2 cellular contexts compared by ENCODE assay signal in the genomic region with DNA sequence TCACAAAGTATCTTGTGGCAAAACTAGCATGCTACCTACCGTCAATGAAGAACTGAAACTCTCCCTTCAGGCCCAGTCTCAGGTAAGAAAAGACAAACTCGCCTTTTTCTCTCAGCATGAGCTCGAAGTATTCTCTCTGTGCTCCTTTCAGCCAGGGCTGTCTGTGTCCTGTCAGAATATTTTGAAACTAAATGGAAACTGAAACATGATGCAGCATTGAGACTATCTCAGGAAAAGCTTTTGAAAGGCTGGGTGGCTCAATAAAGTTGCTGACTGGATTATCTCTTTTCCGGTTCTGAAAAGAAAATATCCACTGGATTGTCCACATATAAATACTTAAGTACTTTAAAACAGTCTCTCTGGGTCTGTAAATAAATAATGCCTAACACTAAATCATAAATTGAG.
TF ChIP-seq lines count a peak whose summit lies in the region.

No MANE protein-coding gene starts in this region.

TF ChIP-seq in HCT116, 20 proteins besides CTCF, POLR2A, EP300 and RAD21:
- TF ChIP-seq SIN3A (IDR thresholded peaks at IDR 0.05; ENCODE audit: low read depth), result no peak
- TF ChIP-seq, protein P1, sequence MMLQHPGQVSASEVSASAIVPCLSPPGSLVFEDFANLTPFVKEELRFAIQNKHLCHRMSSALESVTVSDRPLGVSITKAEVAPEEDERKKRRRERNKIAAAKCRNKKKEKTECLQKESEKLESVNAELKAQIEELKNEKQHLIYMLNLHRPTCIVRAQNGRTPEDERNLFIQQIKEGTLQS (IDR thresholded peaks at IDR 0.05), result no peak
- TF ChIP-seq SRF (IDR thresholded peaks at IDR 0.05; ENCODE audit: low read depth), result no peak
- no peak for TF ChIP-seq SP1 (IDR thresholded peaks at IDR 0.05; ENCODE audit: low read depth)
- no peak for TF ChIP-seq MAX (IDR thresholded peaks at IDR 0.05)
- no peak for TF ChIP-seq ZNF274 (IDR thresholded peaks at IDR 0.05; ENCODE audit: low read depth, low read length)
- no peak for TF ChIP-seq CBX3 (IDR thresholded peaks at IDR 0.05; ENCODE audit: low read depth)
- no peak for TF ChIP-seq YY1 (IDR thresholded peaks at IDR 0.05; ENCODE audit: extremely low read depth, insufficient replicate concordance, low read depth, low read length)
- no peak for TF ChIP-seq POLR2AphosphoS5 (IDR thresholded peaks at IDR 0.05; ENCODE audit: low read depth, low read length)
- no peak for TF ChIP-seq FOSL1 (IDR thresholded peaks at IDR 0.05; ENCODE audit: low read depth)
- TF ChIP-seq EGR1 (IDR thresholded peaks at IDR 0.05; ENCODE audit: low read depth), result no peak
- no peak for TF ChIP-seq ZFX (IDR thresholded peaks at IDR 0.05)
TF ChIP-seq in HCT116: peak in this region for 0.

TF ChIP-seq in WTC11, 78 proteins besides CTCF, POLR2A, EP300 and RAD21:
- TF ChIP-seq ATF1 (CRISPR knock-in tag; IDR thresholded peaks at IDR 0.05), result no peak
- no peak for TF ChIP-seq ZBTB43 (CRISPR knock-in tag; IDR thresholded peaks at IDR 0.05)
- TF ChIP-seq, protein P2, sequence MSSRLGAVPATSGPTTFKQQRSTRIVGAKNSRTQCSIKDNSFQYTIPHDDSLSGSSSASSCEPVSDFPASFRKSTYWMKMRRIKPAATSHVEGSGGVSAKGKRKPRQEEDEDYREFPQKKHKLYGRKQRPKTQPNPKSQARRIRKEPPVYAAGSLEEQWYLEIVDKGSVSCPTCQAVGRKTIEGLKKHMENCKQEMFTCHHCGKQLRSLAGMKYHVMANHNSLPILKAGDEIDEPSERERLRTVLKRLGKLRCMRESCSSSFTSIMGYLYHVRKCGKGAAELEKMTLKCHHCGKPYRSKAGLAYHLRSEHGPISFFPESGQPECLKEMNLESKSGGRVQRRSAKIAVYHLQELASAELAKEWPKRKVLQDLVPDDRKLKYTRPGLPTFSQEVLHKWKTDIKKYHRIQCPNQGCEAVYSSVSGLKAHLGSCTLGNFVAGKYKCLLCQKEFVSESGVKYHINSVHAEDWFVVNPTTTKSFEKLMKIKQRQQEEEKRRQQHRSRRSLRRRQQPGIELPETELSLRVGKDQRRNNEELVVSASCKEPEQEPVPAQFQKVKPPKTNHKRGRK (CRISPR knock-in tag; IDR thresholded peaks at IDR 0.05; ENCODE audit: borderline replicate concordance), result no peak
- no peak for TF ChIP-seq NR1H2 (CRISPR knock-in tag; IDR thresholded peaks at IDR 0.05)
- TF ChIP-seq ZBTB21 (CRISPR knock-in tag; IDR thresholded peaks at IDR 0.05; ENCODE audit: borderline replicate concordance), result no peak
- TF ChIP-seq, protein P3, sequence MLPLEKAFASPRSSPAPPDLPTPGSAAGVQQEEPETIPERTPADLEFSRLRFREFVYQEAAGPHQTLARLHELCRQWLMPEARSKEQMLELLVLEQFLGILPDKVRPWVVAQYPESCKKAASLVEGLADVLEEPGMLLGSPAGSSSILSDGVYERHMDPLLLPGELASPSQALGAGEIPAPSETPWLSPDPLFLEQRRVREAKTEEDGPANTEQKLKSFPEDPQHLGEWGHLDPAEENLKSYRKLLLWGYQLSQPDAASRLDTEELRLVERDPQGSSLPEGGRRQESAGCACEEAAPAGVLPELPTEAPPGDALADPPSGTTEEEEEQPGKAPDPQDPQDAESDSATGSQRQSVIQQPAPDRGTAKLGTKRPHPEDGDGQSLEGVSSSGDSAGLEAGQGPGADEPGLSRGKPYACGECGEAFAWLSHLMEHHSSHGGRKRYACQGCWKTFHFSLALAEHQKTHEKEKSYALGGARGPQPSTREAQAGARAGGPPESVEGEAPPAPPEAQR (CRISPR knock-in tag; IDR thresholded peaks at IDR 0.05), result no peak
- no peak for TF ChIP-seq KAT7 (CRISPR knock-in tag; IDR thresholded peaks at IDR 0.05; ENCODE audit: borderline replicate concordance)
- TF ChIP-seq ZNF416 (CRISPR knock-in tag; IDR thresholded peaks at IDR 0.05), result no peak
- TF ChIP-seq CREM (CRISPR knock-in tag; IDR thresholded peaks at IDR 0.05), result no peak
